Comparison of ENCODE assay signal across 1 cellular context in genomic region chr17:44928950-44929720, GRCh38.
TF ChIP-seq lines count a peak whose summit lies in the region.

No MANE protein-coding gene starts in this region.

TF ChIP-seq in HEK293, 187 proteins besides CTCF, POLR2A, EP300 and RAD21:
- TF ChIP-seq ZNF623 (tag by site-specific recombination; IDR thresholded peaks at IDR 0.05), result no peak
- peak; percentile 33; the same call in 1 of the 2 replicates for TF ChIP-seq ZNF600 (tag by site-specific recombination; IDR thresholded peaks at IDR 0.05)
- TF ChIP-seq ZNF514 (tag by site-specific recombination; IDR thresholded peaks at IDR 0.05), result no peak
